1 cellular context compared by ENCODE assay signal in genomic region chr12:6853626-6854025, GRCh38.
TF ChIP-seq lines count a peak whose summit lies in the region.

No MANE protein-coding gene starts in this region.

TF ChIP-seq in K562, 482 proteins besides CTCF, POLR2A, EP300 and RAD21:
- TF ChIP-seq CBX2 (IDR thresholded peaks at IDR 0.05; ENCODE audit: insufficient read depth, low read length, poor library complexity, severe bottlenecking) (no peak), REST (CRISPR knock-in tag; IDR thresholded peaks at IDR 0.05; ENCODE audit: low read depth) (no peak), ARHGAP35 (IDR thresholded peaks at IDR 0.05; ENCODE audit: partially characterized antibody) (no peak), HDAC3 (IDR thresholded peaks at IDR 0.05; ENCODE audit: borderline replicate concordance, partially characterized antibody) (no peak), GATA2 (CRISPR knock-in tag; IDR thresholded peaks at IDR 0.05) (no peak), ZC3H8 (IDR thresholded peaks at IDR 0.05) (no peak), ZNF24 (IDR thresholded peaks at IDR 0.05) (no peak), RBM15 (IDR thresholded peaks at IDR 0.05; ENCODE audit: insufficient read depth, low read length) (no peak), MLLT1 (IDR thresholded peaks at IDR 0.05) (no peak), HDAC8 (tag; IDR thresholded peaks at IDR 0.05) (no peak), PYGO2 (tag; IDR thresholded peaks at IDR 0.05) (no peak)
